In the genomic region with DNA sequence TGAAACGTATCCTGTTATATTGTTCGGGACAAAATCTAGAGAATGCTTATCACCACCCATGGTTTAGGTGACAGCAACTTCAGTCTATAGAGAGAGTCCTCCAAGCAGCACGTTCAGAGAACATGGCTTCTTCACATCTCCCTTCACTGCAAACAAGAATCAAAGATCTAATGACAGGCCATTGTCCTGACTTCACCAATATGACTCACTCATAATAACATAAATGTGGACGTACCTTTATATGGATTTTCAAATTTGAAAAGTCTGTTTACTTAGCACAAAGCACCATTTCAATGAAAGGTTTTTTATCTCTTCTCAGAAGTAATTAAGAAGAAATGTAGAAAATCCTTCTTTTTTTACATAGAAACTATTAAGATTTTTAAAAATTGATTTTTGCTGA, we compare ENCODE assay signal across 15 cellular contexts.
"Had no signal": no experiment of that assay in that cellular context is flagged by ENCODE, and none has a peak within 500 bp of the region (broad histone marks: within the 10 kb centered on the region; RNA-seq: fewer than 3 reads in every experiment).

No MANE protein-coding gene starts in this region.

- H3K4me3 ChIP-seq: esophagus squamous epithelium, hepatocyte, right atrium auricular region, smooth muscle cell had no signal

- ATAC-seq: effector memory CD8-positive, alpha-beta T cell; left colon; left ventricle myocardium superior; naive thymus-derived CD4-positive, alpha-beta T cell had no signal

- H3K27ac ChIP-seq: esophagus squamous epithelium, hepatocyte, right atrium auricular region had no signal

- H2AFZ ChIP-seq: hepatocyte had no signal

- H3K9me3 ChIP-seq: esophagus squamous epithelium, right atrium auricular region had no signal

- FAIRE-seq: colon, urothelium cell line had no signal

- DNase-seq: effector memory CD8-positive, alpha-beta T cell; esophagus squamous epithelium; foreskin fibroblast; head of caudate nucleus; left colon; left ventricle myocardium superior; naive thymus-derived CD4-positive, alpha-beta T cell; nephron progenitor cell; stimulated activated CD4-positive, alpha-beta T cell treated with anti-CD3 and anti-CD28 coated beads, Interleukin-2, amount 100 ng/mL, for 48 hours; stimulated activated naive CD4-positive, alpha-beta T cell treated with Interleukin-2 at 50 U/mL for 16 hours had no signal

- H3K27me3 ChIP-seq: esophagus squamous epithelium, hepatocyte, right atrium auricular region had no signal

- H3K4me2 ChIP-seq: hepatocyte, smooth muscle cell had no signal
